Comparison of ENCODE assay signal across 8 cellular contexts in the genomic region with DNA sequence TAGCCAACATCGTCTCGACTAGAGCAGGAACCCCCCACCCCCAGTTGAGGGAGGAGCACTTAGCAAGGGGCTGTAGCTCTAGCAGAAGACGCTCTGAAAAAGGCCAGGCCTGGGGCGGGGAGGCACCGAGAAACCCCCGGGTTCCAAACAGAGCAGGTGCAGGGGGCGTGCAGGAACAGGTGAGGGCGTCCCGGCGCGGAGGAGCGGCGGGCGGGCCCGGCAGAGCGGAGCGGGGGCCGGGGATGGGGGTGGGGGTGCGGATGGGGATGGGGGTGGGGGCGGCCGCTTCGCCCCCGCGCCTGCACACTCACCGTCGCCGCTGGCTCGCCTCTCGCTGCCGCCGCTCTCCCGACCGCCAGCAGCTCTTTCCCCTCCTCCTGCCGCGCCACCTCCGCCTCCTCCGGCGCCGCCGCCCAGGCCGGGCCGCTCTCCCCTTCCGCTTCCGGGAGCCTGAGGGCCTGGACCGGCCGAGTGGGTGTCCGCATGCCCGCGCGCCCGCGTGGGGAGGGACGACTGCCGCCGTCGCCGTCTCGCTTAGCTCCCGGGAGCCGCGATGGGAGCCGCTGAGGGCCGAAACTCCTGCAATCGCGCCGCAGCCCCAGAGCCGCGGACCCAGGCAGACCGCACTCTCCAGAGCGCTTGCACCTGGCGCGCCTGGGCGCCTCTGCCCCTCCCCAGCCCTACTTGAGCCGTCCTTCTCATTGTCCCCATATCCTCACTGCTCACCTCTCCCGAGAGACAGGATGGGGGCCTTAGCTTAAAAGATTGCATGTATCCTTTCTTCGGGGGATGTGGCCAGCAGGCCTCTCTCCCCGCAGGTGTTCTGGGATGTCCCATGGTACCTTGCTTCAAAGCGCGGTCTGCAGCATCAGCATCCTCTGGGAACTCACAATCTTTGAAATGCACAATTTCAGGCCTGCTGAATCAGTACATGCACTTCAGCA. TPM values are rescaled to one million over a fixed set of nuclear protein-coding genes. Genes with fewer than 3 reads are reported as not detected.
DNase-seq lines count a peak whose midpoint lies in the region; ATAC-seq and TF ChIP-seq lines count a peak whose summit lies in the region.

Gene ZDHHC21 (minus strand): TSS at position 515 of the 944 bp plus-strand sequence. CDS start 19,092 bp downstream, outside the sequence.

- TF ChIP-seq CTCF in coronary artery (IDR thresholded peaks at IDR 0.05), result no peak

- DNase-seq in NCI-H446 (lab: John Stamatoyannopoulos, UW) (peak; percentile 45 to 66), NCI-H446 treated with DMSO at 0.1 percent for 48 hours (lab: John Stamatoyannopoulos, UW) (no peak), NCI-H2107 treated with DMSO at 0.1 percent for 48 hours (lab: John Stamatoyannopoulos, UW; ENCODE audit: unreplicated experiment) (peak; percentile 56), coronary artery (ENCODE audit: low spot score) (peak; percentile 79), left lobe of liver (ENCODE audit: low spot score) (peak; percentile 79)
- peak; percentile 30 for DNase-seq in activated CD4-positive, alpha-beta T cell treated with anti-CD3 and anti-CD28 coated beads for 1 hour
- peak; percentile 49 for DNase-seq in stimulated activated CD4-positive, alpha-beta T cell treated with anti-CD3 and anti-CD28 coated beads, Interleukin-2, amount 100 ng/mL, for 4 hours (ENCODE audit: low read depth)

- peak; percentile 82 for ATAC-seq in HG02852 (IDR thresholded peaks at IDR 0.05; ENCODE audit: unreplicated experiment)
- peak; percentile 97 for ATAC-seq in left lobe of liver

- H3K27ac ChIP-seq in coronary artery, result peak within 1 kb of the TSS; percentile 44 to 78

- peak within 1 kb of the TSS; percentile 97 for H3K4me3 ChIP-seq in coronary artery

RNA-seq across cellular contexts. Expression of gene ZDHHC21, which starts in this region (rescaled TPM):
- total RNA-seq in left lobe of liver, result 3.0 TPM
